In the genomic region with DNA sequence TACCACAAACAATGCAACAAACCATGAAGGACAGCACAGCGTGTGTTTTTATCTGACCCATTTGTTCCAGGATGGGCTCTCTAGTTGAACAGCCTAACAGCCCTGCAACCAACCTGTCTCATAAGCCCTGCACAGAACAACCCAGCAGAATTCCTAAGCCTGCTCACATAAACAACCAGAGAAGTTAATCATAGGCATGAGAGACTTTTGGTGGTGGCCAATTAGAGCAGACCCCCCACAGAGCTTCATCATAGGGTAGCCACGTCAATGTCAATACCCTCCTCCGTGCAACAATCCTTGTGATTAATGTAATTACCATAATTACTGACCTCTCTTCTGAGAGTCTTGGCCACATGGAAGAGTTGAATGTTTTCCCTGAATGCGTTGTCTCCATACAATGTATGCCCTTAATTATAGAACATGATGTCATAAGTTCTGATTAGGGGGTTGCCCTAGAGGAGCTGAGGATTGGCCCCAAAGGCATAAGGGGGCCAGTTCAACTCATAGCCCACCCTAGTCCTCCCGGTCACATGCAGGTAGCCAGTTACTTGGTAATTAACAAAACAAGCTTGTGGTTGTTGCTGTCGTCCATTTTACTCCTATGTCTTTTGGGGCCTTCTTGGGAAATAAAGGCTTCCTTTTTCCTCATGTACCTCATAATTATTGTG, we compare ENCODE assay signal across 14 cellular contexts.
A peak's percentile ranks its signal among the peaks of the same experiment; 100 is the strongest.
DNase-seq lines count a peak whose midpoint lies in the region; ATAC-seq and TF ChIP-seq lines count a peak whose summit lies in the region.
"Had no signal": no experiment of that assay in that cellular context is flagged by ENCODE, and none has a peak within 500 bp of the region (broad histone marks: within the 10 kb centered on the region; RNA-seq: fewer than 3 reads in every experiment).

No MANE protein-coding gene starts in this region.

- no peak for ATAC-seq in upper lobe of right lung

- no peak overlapping the region for H3K27ac Mint-ChIP-seq in CD8-positive, alpha-beta memory T cell
- no peak overlapping the region for H3K27ac Mint-ChIP-seq in progenitor cell of endocrine pancreas
- H3K27ac Mint-ChIP-seq: activated B cell treated with CpG ODN at 0.5 μM for 24 hours had no signal

- no peaks in the 10 kb centered on the region for H3K79me2 ChIP-seq in osteoblast (ENCODE audit: insufficient read depth, low read length)

- H3K4me1 ChIP-seq in osteoblast (ENCODE audit: insufficient read depth, low read length) (peaks cover 28% of the 10 kb centered on the region), upper lobe of right lung (no peaks in the 10 kb centered on the region)
- no peaks in the 10 kb centered on the region for H3K4me1 ChIP-seq in CD8-positive, alpha-beta memory T cell (ENCODE audit: insufficient read depth, low read length)
- H3K4me1 ChIP-seq: HAP-1 had no signal

- H3K4me3 ChIP-seq in osteoblast (ENCODE audit: insufficient read depth, low read length) (no peak overlapping the region), upper lobe of right lung (no peak overlapping the region)
- H3K4me3 ChIP-seq in CD8-positive, alpha-beta memory T cell (ENCODE audit: low read length): no peak overlapping the region
- H3K4me3 ChIP-seq: HAP-1 had no signal

- H3K9me3 ChIP-seq in osteoblast (ENCODE audit: low read depth, low read length): no peaks in the 10 kb centered on the region
- H3K9me3 ChIP-seq in CD8-positive, alpha-beta memory T cell (ENCODE audit: low read length): no peaks in the 10 kb centered on the region
- H3K9me3 ChIP-seq in upper lobe of right lung: no peaks in the 10 kb centered on the region
- H3K9me3 ChIP-seq: HAP-1 had no signal

- H3K27me3 ChIP-seq in osteoblast (ENCODE audit: insufficient read depth, low read length) (no peaks in the 10 kb centered on the region), upper lobe of right lung (no peaks in the 10 kb centered on the region)
- no peaks in the 10 kb centered on the region for H3K27me3 ChIP-seq in CD8-positive, alpha-beta memory T cell (ENCODE audit: insufficient read depth, low read length, poor library complexity, severe bottlenecking)

- H4K20me1 ChIP-seq in osteoblast (ENCODE audit: insufficient read depth, low read length): no peaks in the 10 kb centered on the region

- H3K27ac ChIP-seq in osteoblast (ENCODE audit: low read depth, low read length): peak overlapping the region; percentile 86
- no peak overlapping the region for H3K27ac ChIP-seq in CD8-positive, alpha-beta memory T cell (ENCODE audit: low read depth, low read length)
- no peak overlapping the region for H3K27ac ChIP-seq in upper lobe of right lung
- H3K27ac ChIP-seq: KMS-11 had no signal

- POLR2A ChIA-PET in CD8-positive, alpha-beta memory T cell (lab: Charles Lee): no interaction called here

- H2AFZ ChIP-seq in osteoblast (ENCODE audit: low read length): peak overlapping the region; percentile 16

- peak; percentile 95 for DNase-seq in EH (ENCODE audit: low read depth)
- peak; percentile 50 for DNase-seq in NCI-H146 treated with DMSO at 0.1 percent for 48 hours (lab: John Stamatoyannopoulos, UW; ENCODE audit: unreplicated experiment)
- peak; percentile 28 for DNase-seq in fibroblast of gingiva (ENCODE audit: low read depth)
- peak; percentile 83 for DNase-seq in osteoblast (ENCODE audit: insufficient read length, low spot score, missing footprints)
- no peak for DNase-seq in CD8-positive, alpha-beta memory T cell
- no peak for DNase-seq in progenitor cell of endocrine pancreas (ENCODE audit: low spot score, unreplicated experiment)
- no peak for DNase-seq in upper lobe of right lung
- no peak for DNase-seq in NCI-H2107 treated with DMSO at 0.1 percent for 48 hours (lab: John Stamatoyannopoulos, UW; ENCODE audit: unreplicated experiment)
- DNase-seq: activated B cell treated with CpG ODN at 0.5 μM for 24 hours, SIG-M5 had no signal

- H3K27me3 Mint-ChIP-seq in CD8-positive, alpha-beta memory T cell: peaks cover 0 to 9% of the 10 kb centered on the region in 2 donors
- H3K27me3 Mint-ChIP-seq in progenitor cell of endocrine pancreas: peaks cover 9% of the 10 kb centered on the region

- H3K9me3 Mint-ChIP-seq in CD8-positive, alpha-beta memory T cell: no peaks in the 10 kb centered on the region
- no peaks in the 10 kb centered on the region for H3K9me3 Mint-ChIP-seq in progenitor cell of endocrine pancreas (ENCODE audit: low read depth)
- H3K9me3 Mint-ChIP-seq: activated B cell treated with CpG ODN at 0.5 μM for 24 hours; activated T-cell treated with anti-CD3 and anti-CD28 coated beads, Interleukin-2, amount 50 U/mL, for 4 hours; CD14-positive monocyte had no signal

- peaks cover 0 to 3% (median 0%) of the 10 kb centered on the region in 3 donors for H3K4me1 Mint-ChIP-seq in CD8-positive, alpha-beta memory T cell
- H3K4me1 Mint-ChIP-seq in progenitor cell of endocrine pancreas (ENCODE audit: low read depth): no peaks in the 10 kb centered on the region
- H3K4me1 Mint-ChIP-seq: activated B cell treated with CpG ODN at 0.5 μM for 24 hours had no signal

- no peak overlapping the region for H3K4me3 Mint-ChIP-seq in CD8-positive, alpha-beta memory T cell
- H3K4me3 Mint-ChIP-seq in progenitor cell of endocrine pancreas (ENCODE audit: low read depth): no peak overlapping the region
- H3K4me3 Mint-ChIP-seq: activated B cell treated with CpG ODN at 0.5 μM for 24 hours; activated T-cell treated with anti-CD3 and anti-CD28 coated beads, Interleukin-2, amount 50 U/mL, for 4 hours; CD14-positive monocyte had no signal

- intact Hi-C loops in upper lobe of right lung (cut with DNase I): loop anchor here (10.0 kb wide), 1 partner anchor 303 kb away; no protein-coding TSS in a partner anchor

- H3K36me3 Mint-ChIP-seq in CD8-positive, alpha-beta memory T cell: no peaks in the 10 kb centered on the region
- H3K36me3 Mint-ChIP-seq in progenitor cell of endocrine pancreas (ENCODE audit: insufficient read depth): no peaks in the 10 kb centered on the region
- H3K36me3 Mint-ChIP-seq: CD14-positive monocyte had no signal

- H3K36me3 ChIP-seq in osteoblast (ENCODE audit: insufficient read depth, low read length) (no peaks in the 10 kb centered on the region), upper lobe of right lung (no peaks in the 10 kb centered on the region)
- H3K36me3 ChIP-seq in CD8-positive, alpha-beta memory T cell (ENCODE audit: insufficient read depth, low read length): no peaks in the 10 kb centered on the region
- H3K36me3 ChIP-seq: HAP-1 had no signal

- CTCF ChIA-PET in CD8-positive, alpha-beta memory T cell (lab: Charles Lee): interaction anchor here (0.7 to 1.3 kb wide), 9 partner anchors 9 to 1075 kb away, joined by 3 to 4 read pairs (median 3); a partner anchor contains a TSS

- TF ChIP-seq CTCF in osteoblast (IDR thresholded peaks at IDR 0.05; ENCODE audit: extremely low read depth, low read depth, low read length) (no peak), progenitor cell of endocrine pancreas (IDR thresholded peaks at IDR 0.05; ENCODE audit: unreplicated experiment) (no peak), upper lobe of right lung (IDR thresholded peaks at IDR 0.05) (no peak)

- H3K4me2 ChIP-seq in osteoblast (ENCODE audit: insufficient read depth, low read length): peak overlapping the region; percentile 54
- H3K4me2 ChIP-seq: KMS-11 had no signal

Comparison
In these comparisons a context has a peak if more than half of its experiments do, and no peak if none do; other contexts are left out.
1. DNase-seq: peak in EH (single experiment), NCI-H146 treated with DMSO at 0.1 percent for 48 hours (single experiment), fibroblast of gingiva (single experiment) and osteoblast (single experiment); none in CD8-positive, alpha-beta memory T cell (0 of 5), progenitor cell of endocrine pancreas (single experiment), upper lobe of right lung (single experiment) and NCI-H2107 treated with DMSO at 0.1 percent for 48 hours (single experiment).